Comparison of ENCODE assay signal across 8 cellular contexts in genomic region chr12:88993655-88994054, GRCh38.
DNase-seq lines count a peak whose midpoint lies in the region; ATAC-seq and TF ChIP-seq lines count a peak whose summit lies in the region.

No MANE protein-coding gene starts in this region.

- no peak overlapping the region for H3K4me3 Mint-ChIP-seq in chondrocyte (ENCODE audit: unreplicated experiment)

- DNase-seq in DND-41 (no peak), NCI-H526 treated with DMSO at 0.1 percent for 48 hours (lab: John Stamatoyannopoulos, UW) (peak; percentile 56), chondrocyte (ENCODE audit: low spot score) (no peak), midbrain (lab: John Stamatoyannopoulos, UW) (peak; percentile 55), GOT3 (lab: John Stamatoyannopoulos, UW) (no peak)
- no peak for DNase-seq in activated naive CD4-positive, alpha-beta T cell treated with Interleukin-2 at 50 U/mL for 16 hours
- no peak for DNase-seq in stimulated activated CD8-positive, alpha-beta memory T cell treated with anti-CD3 and anti-CD28 coated beads, Interleukin-4, amount 100 ng/mL, for 48 hours

- H2AFZ ChIP-seq in DND-41 (ENCODE audit: low read depth, low read length): no peak overlapping the region

- no peaks in the 10 kb centered on the region for H3K4me1 ChIP-seq in DND-41 (ENCODE audit: insufficient read depth, low read length)

- H3K9ac ChIP-seq in DND-41 (ENCODE audit: low read depth, low read length): no peak overlapping the region

- no peaks in the 10 kb centered on the region for H3K36me3 ChIP-seq in DND-41 (ENCODE audit: insufficient read depth, low read length)

- ATAC-seq in DND-41 (ENCODE audit: insufficient read depth, low read depth): no peak
- peak; percentile 62 for ATAC-seq in HG03354 (IDR thresholded peaks at IDR 0.05; ENCODE audit: poor library complexity, severe bottlenecking, unreplicated experiment)

- no peaks in the 10 kb centered on the region for H3K9me3 ChIP-seq in DND-41 (ENCODE audit: insufficient read depth, low read length, severe bottlenecking)

- H3K4me1 Mint-ChIP-seq in chondrocyte (ENCODE audit: low read depth): no peaks in the 10 kb centered on the region

- no peaks in the 10 kb centered on the region for H3K79me2 ChIP-seq in DND-41 (ENCODE audit: insufficient read depth, low read length)

- H3K4me2 ChIP-seq in DND-41 (ENCODE audit: insufficient read depth, low read length): no peak overlapping the region

- no peak overlapping the region for H3K27ac Mint-ChIP-seq in chondrocyte (ENCODE audit: unreplicated experiment)

- no peaks in the 10 kb centered on the region for H3K9me3 Mint-ChIP-seq in chondrocyte (ENCODE audit: low read depth)

- no peak overlapping the region for H3K4me3 ChIP-seq in DND-41 (ENCODE audit: low read depth in 1 of 2, low read length in 2 of 2)

- no peaks in the 10 kb centered on the region for H3K36me3 Mint-ChIP-seq in chondrocyte (ENCODE audit: low read depth)

- no peaks in the 10 kb centered on the region for H3K27me3 ChIP-seq in DND-41 (ENCODE audit: insufficient read depth, low read length, poor library complexity)

- no peak overlapping the region for H3K27ac ChIP-seq in DND-41 (ENCODE audit: low read length)

- no peaks in the 10 kb centered on the region for H4K20me1 ChIP-seq in DND-41 (ENCODE audit: insufficient read depth, low read length)

- TF ChIP-seq CTCF in DND-41 (IDR thresholded peaks at IDR 0.05; ENCODE audit: borderline replicate concordance, extremely low read depth, low read length, poor library complexity, severe bottlenecking) (peak; percentile 57), chondrocyte (IDR thresholded peaks at IDR 0.05) (peak; percentile 91)

- no peaks in the 10 kb centered on the region for H3K27me3 Mint-ChIP-seq in chondrocyte (ENCODE audit: low read depth)

Comparison
In these comparisons a context has a peak if more than half of its experiments do, and no peak if none do; other contexts are left out.
1. DNase-seq: peak in NCI-H526 treated with DMSO at 0.1 percent for 48 hours (single experiment) and midbrain (single experiment); none in DND-41 (single experiment), chondrocyte (single experiment), activated naive CD4-positive, alpha-beta T cell treated with Interleukin-2 at 50 U/mL for 16 hours (single experiment), stimulated activated CD8-positive, alpha-beta memory T cell treated with anti-CD3 and anti-CD28 coated beads, Interleukin-4, amount 100 ng/mL, for 48 hours (single experiment) and GOT3 (single experiment).